ENCODE assay signal across 15 cellular contexts in genomic region chr4:122838034-122838433, GRCh38. TPM values are rescaled to one million over a fixed set of nuclear protein-coding genes. Genes with fewer than 3 reads are reported as not detected.
DNase-seq lines count a peak whose midpoint lies in the region; ATAC-seq and TF ChIP-seq lines count a peak whose summit lies in the region.
"Had no signal": no experiment of that assay in that cellular context is flagged by ENCODE, and none has a peak within 500 bp of the region (broad histone marks: within the 10 kb centered on the region; RNA-seq: fewer than 3 reads in every experiment).

No MANE protein-coding gene starts in this region.

- H3K4me1 ChIP-seq in GM23248 (ENCODE audit: insufficient read depth) (peaks cover 95% of the 10 kb centered on the region), subcutaneous abdominal adipose tissue (ENCODE audit: control insufficient read depth in 5 of 5, insufficient read depth in 5 of 5, low read length in 5 of 5) (peaks cover 2 to 31% (median 12%) of the 10 kb centered on the region in 5 donors)

- H2AFZ ChIP-seq in GM23248 = no peak overlapping the region

- H3K27me3 ChIP-seq in GM23248 (replicated peaks; ENCODE audit: insufficient read depth) (no peaks in the 10 kb centered on the region), subcutaneous abdominal adipose tissue (ENCODE audit: control insufficient read depth in 5 of 5, insufficient read depth in 4 of 5, low read length in 5 of 5) (no peaks in the 10 kb centered on the region)

- peaks cover 100% of the 10 kb centered on the region for H3K79me2 ChIP-seq in GM23248 (ENCODE audit: insufficient read depth)

- H3K9me3 ChIP-seq in GM23248 (ENCODE audit: low read depth) = no peaks in the 10 kb centered on the region
- H3K9me3 ChIP-seq in subcutaneous abdominal adipose tissue (ENCODE audit: control insufficient read depth in 5 of 5, low read length in 5 of 5) = no peaks in the 10 kb centered on the region

- H3K27ac Mint-ChIP-seq in HFFc6 (peak overlapping the region; percentile 49; the same call in 1 of the 2 replicates), WTC11 (0 out of 2 replicates have a peak overlapping the region, but pooled peaks have one; percentile 47)
- H3K27ac Mint-ChIP-seq: B cell; CD4-positive, alpha-beta T cell; IgD-negative memory B cell had no signal

- peaks cover 58% of the 10 kb centered on the region for H3K36me3 Mint-ChIP-seq in HFFc6 (ENCODE audit: low read depth)
- H3K36me3 Mint-ChIP-seq in WTC11 = peaks cover 43% of the 10 kb centered on the region
- H3K36me3 Mint-ChIP-seq: IgD-negative memory B cell had no signal

- H3K27ac ChIP-seq in GM23248 (peak overlapping the region; percentile 95), subcutaneous abdominal adipose tissue (ENCODE audit: low read depth, low read length) (peak overlapping the region; percentile 47)
- H3K27ac ChIP-seq: KMS-11 had no signal

- H3K9me2 ChIP-seq in GM23248 (ENCODE audit: insufficient read depth) = no peaks in the 10 kb centered on the region

- H3K4me1 Mint-ChIP-seq in HFFc6 (ENCODE audit: low read depth) (peaks cover 45% of the 10 kb centered on the region), WTC11 (peaks cover 32% of the 10 kb centered on the region)
- H3K4me1 Mint-ChIP-seq: B cell, IgD-negative memory B cell had no signal

- TF ChIP-seq CTCF in HFFc6 (IDR thresholded peaks at IDR 0.05) (no peak), WTC11 (IDR thresholded peaks at IDR 0.05) (no peak)

- peaks cover 65% of the 10 kb centered on the region for H3K36me3 ChIP-seq in GM23248 (ENCODE audit: low read depth)
- peaks cover 0 to 10% (median 6%) of the 10 kb centered on the region in 5 donors for H3K36me3 ChIP-seq in subcutaneous abdominal adipose tissue (ENCODE audit: control insufficient read depth in 5 of 5, insufficient read depth in 5 of 5, low read length in 5 of 5)

- CTCF ChIA-PET in WTC11 (lab: Charles Lee) = no interaction called here

- POLR2A ChIA-PET in WTC11 (lab: Charles Lee) = no interaction called here

- H3K4me3 Mint-ChIP-seq in HFFc6 (peak overlapping the region; percentile 36; the same call in 1 of the 2 replicates), WTC11 (no peak overlapping the region)
- H3K4me3 Mint-ChIP-seq: B cell; CD4-positive, alpha-beta T cell; IgD-negative memory B cell had no signal

- H3K9ac ChIP-seq in GM23248 = no peak overlapping the region
- no peak overlapping the region for H3K9ac ChIP-seq in subcutaneous abdominal adipose tissue (ENCODE audit: low read length in 5 of 5)
- H3K9ac ChIP-seq: KMS-11 had no signal

- H3K4me3 ChIP-seq in GM23248 (peak overlapping the region; percentile 84), subcutaneous abdominal adipose tissue (ENCODE audit: low read depth in 1 of 5, low read length in 5 of 5) (no peak overlapping the region)

- H3K9me3 Mint-ChIP-seq in HFFc6 = no peaks in the 10 kb centered on the region
- 0 out of 2 replicates have a peak, but pooled peaks cover 4% of the 10 kb centered on the region for H3K9me3 Mint-ChIP-seq in WTC11
- H3K9me3 Mint-ChIP-seq: CD4-positive, alpha-beta T cell had no signal

- DNase-seq in GM23248 (no peak), HFFc6 (no peak), WTC11 (ENCODE audit: low spot score) (no peak), hepatic stellate cell (ENCODE audit: low spot score) (no peak), NOMO-1 (lab: John Stamatoyannopoulos, UW; ENCODE audit: unreplicated experiment in 2 of 2) (no peak)
- DNase-seq: C1 segment of cervical spinal cord; Calu3; CD4-positive, alpha-beta T cell; DMS 273 treated with DMSO at 0.1 percent for 48 hours; H7 had no signal

- peak overlapping the region; percentile 98 for H3K4me2 ChIP-seq in GM23248 (ENCODE audit: unreplicated experiment)
- H3K4me2 ChIP-seq: KMS-11 had no signal

- WGBS in GM23248 (ENCODE audit: low coverage in 1 of 2, low lambda C conversion rate in 2 of 2, missing lambda C conversion rate in 2 of 2), 2 experiments = 97 to 100% methylated on average over 1 of the region's 1 CpG

- H3F3A ChIP-seq in GM23248 (ENCODE audit: insufficient read depth) = peaks cover 100% of the 10 kb centered on the region

- peaks cover 4% of the 10 kb centered on the region; the same call in 1 of the 2 replicates for H3K27me3 Mint-ChIP-seq in HFFc6 (ENCODE audit: insufficient read depth)
- H3K27me3 Mint-ChIP-seq in WTC11 (ENCODE audit: low read depth) = no peaks in the 10 kb centered on the region

- ATAC-seq in WTC11 (no peak), HG02678 (IDR thresholded peaks at IDR 0.05; ENCODE audit: unreplicated experiment) (no peak)

- in situ Hi-C loops in GM23248 (cut with MboI) = no loop called here

- peaks cover 57% of the 10 kb centered on the region for H4K20me1 ChIP-seq in GM23248 (ENCODE audit: insufficient read depth)

TF ChIP-seq in WTC11, 78 proteins besides CTCF, POLR2A, EP300 and RAD21 (continues in another document):
- no peak for TF ChIP-seq GRHL2 (CRISPR knock-in tag; IDR thresholded peaks at IDR 0.05; ENCODE audit: insufficient replicate concordance, severe bottlenecking)
- no peak for TF ChIP-seq ZNF425 (CRISPR knock-in tag; conservative IDR thresholded peaks at IDR 0.05)
- TF ChIP-seq RELA (CRISPR knock-in tag; IDR thresholded peaks at IDR 0.05; ENCODE audit: borderline replicate concordance) = no peak
- no peak for TF ChIP-seq ZNF396 (CRISPR knock-in tag; IDR thresholded peaks at IDR 0.05; ENCODE audit: borderline replicate concordance)
- TF ChIP-seq ARID4B (CRISPR knock-in tag; IDR thresholded peaks at IDR 0.05; ENCODE audit: borderline replicate concordance) = no peak
- no peak for TF ChIP-seq HMGXB4 (CRISPR knock-in tag; IDR thresholded peaks at IDR 0.05)
- no peak for TF ChIP-seq ELF4 (CRISPR knock-in tag; IDR thresholded peaks at IDR 0.05; ENCODE audit: low read depth)

RNA-seq across cellular contexts. Expression of gene FGF2, which starts 11.4 kb away (rescaled TPM):
- total RNA-seq in GM23248 (2014; rRNA removed; shearing (Covaris generic)) = 293 and 306 TPM in 2 replicates
- 36.9 and 38.4 TPM in 2 replicates for polyA plus RNA-seq in GM23248 (2016; fragmentation: Nextera tagmentation; extraction: Ambion mirVana)
- 100 to 1,000 TPM; 370 to 442 (median 389) TPM for total RNA-seq in HFFc6 (2021; fragmentation: NEBNext Ultra II Directional; extraction: Animal tissue kit (Norgen Biotek cat#: 25700))
- 115 to 134 TPM (median 127 TPM) in 3 replicates for total RNA-seq in WTC11 (2021)
- total RNA-seq: B cell; CD4-positive, alpha-beta T cell had no signal
- polyA plus RNA-seq: IgD-negative memory B cell had no signal
